27 cellular contexts compared by ENCODE assay signal in genomic region chr3:44721231-44722102, GRCh38. TPM values are rescaled to one million over a fixed set of nuclear protein-coding genes. Genes with fewer than 3 reads are reported as not detected.
DNase-seq lines count a peak whose midpoint lies in the region; FAIRE-seq and TF ChIP-seq lines count a peak whose summit lies in the region.
"Had no signal": no experiment of that assay in that cellular context is flagged by ENCODE, and none has a peak within 500 bp of the region (broad histone marks: within the 10 kb centered on the region; RNA-seq: fewer than 3 reads in every experiment).

No MANE protein-coding gene starts in this region.

- H3K4me3 Mint-ChIP-seq in astrocyte (ENCODE audit: unreplicated experiment): no peak overlapping the region
- H3K4me3 Mint-ChIP-seq: activated CD4-positive, alpha-beta T cell treated with anti-CD3 and anti-CD28 coated beads for 36 hours; activated naive CD8-positive, alpha-beta T cell treated with anti-CD3 and anti-CD28 coated beads, Interleukin-2, amount 10 ng/mL, durations not matched to agents 7 days and 5 days; H9; immature natural killer cell had no signal

- H3K27me3 Mint-ChIP-seq in astrocyte (ENCODE audit: low read depth, unreplicated experiment): no peaks in the 10 kb centered on the region
- H3K27me3 Mint-ChIP-seq: activated CD4-positive, alpha-beta T cell treated with anti-CD3 and anti-CD28 coated beads for 36 hours; activated naive CD8-positive, alpha-beta T cell treated with anti-CD3 and anti-CD28 coated beads, Interleukin-2, amount 10 ng/mL, durations not matched to agents 7 days and 5 days; naive B cell had no signal

- H3K27ac ChIP-seq in HEK293 (ENCODE audit: extremely low read depth, low read depth, low read length): no peak overlapping the region
- H3K27ac ChIP-seq in astrocyte (ENCODE audit: low read depth, low read length): no peak overlapping the region
- H3K27ac ChIP-seq in fibroblast of lung (ENCODE audit: insufficient read depth, low read length): no peak overlapping the region
- no peak overlapping the region for H3K27ac ChIP-seq in PC-9
- H3K27ac ChIP-seq: cardiac muscle cell, esophagus muscularis mucosa, heart right ventricle, lower lobe of right lung, tibial nerve had no signal

- H3F3A ChIP-seq in PC-9 (ENCODE audit: insufficient read depth, low read depth): peaks cover 5% of the 10 kb centered on the region; the same call in 1 of the 2 replicates

- H3K4me1 Mint-ChIP-seq in astrocyte (ENCODE audit: low read depth, unreplicated experiment): no peaks in the 10 kb centered on the region
- H3K4me1 Mint-ChIP-seq: activated CD4-positive, alpha-beta T cell treated with anti-CD3 and anti-CD28 coated beads for 36 hours; activated naive CD8-positive, alpha-beta T cell treated with anti-CD3 and anti-CD28 coated beads, Interleukin-2, amount 10 ng/mL, durations not matched to agents 7 days and 5 days; H9; immature natural killer cell had no signal

- no peaks in the 10 kb centered on the region for H4K20me1 ChIP-seq in astrocyte (ENCODE audit: insufficient read depth, low read length)
- no peaks in the 10 kb centered on the region for H4K20me1 ChIP-seq in fibroblast of lung (ENCODE audit: control insufficient read depth, extremely low read depth, insufficient read depth, low read length)
- H4K20me1 ChIP-seq in PC-9 (ENCODE audit: insufficient read depth): no peaks in the 10 kb centered on the region

- H3K9me3 ChIP-seq in HEK293 (ENCODE audit: control insufficient read depth, insufficient read depth, low read depth, low read length) (no peaks in the 10 kb centered on the region), astrocyte (ENCODE audit: insufficient read depth, low read depth, low read length) (peaks cover 66% of the 10 kb centered on the region), fibroblast of lung (ENCODE audit: control insufficient read depth, insufficient read depth, low read depth, low read length) (peaks cover 6% of the 10 kb centered on the region), skeletal muscle satellite cell (replicated peaks; ENCODE audit: low read length) (peaks cover 66% of the 10 kb centered on the region), PC-9 (ENCODE audit: insufficient read depth, low read depth) (peaks cover 52% of the 10 kb centered on the region)
- H3K9me3 ChIP-seq: BE2C had no signal

- intact Hi-C loops in head of caudate nucleus (cut with DNase I) (no loop called here), PC-9 (cut with micrococcal nuclease; ENCODE audit: unreplicated experiment) (no loop called here)

- CTCF ChIA-PET in HEK293 (lab: Yijun Ruan, JAX): interaction anchor here (0.7 kb wide), 1 partner anchor 193 kb away, joined by 3 read pairs; no protein-coding TSS in a partner anchor
- CTCF ChIA-PET in PC-9 (lab: Charles Lee): no interaction called here

- TF ChIP-seq CTCF in HEK293 (tag by site-specific recombination; IDR thresholded peaks at IDR 0.05): no peak
- TF ChIP-seq CTCF in astrocyte (IDR thresholded peaks at IDR 0.05; ENCODE audit: insufficient read depth, low read depth, low read length): no peak
- no peak for TF ChIP-seq CTCF in fibroblast of lung (conservative IDR thresholded peaks at IDR 0.05 in 1 of 2, IDR thresholded peaks at IDR 0.05 in 1 of 2; ENCODE audit: low read depth in 1 of 2, low read length in 2 of 2)
- no peak for TF ChIP-seq CTCF in PC-9 (conservative IDR thresholded peaks at IDR 0.05)

- H3K4me2 ChIP-seq in astrocyte (ENCODE audit: low read length): no peak overlapping the region
- H3K4me2 ChIP-seq in fibroblast of lung (ENCODE audit: extremely low read depth, insufficient read depth, low read length): no peak overlapping the region
- no peak overlapping the region for H3K4me2 ChIP-seq in skeletal muscle satellite cell (ENCODE audit: low read length)
- H3K4me2 ChIP-seq in PC-9: no peak overlapping the region

- H3K9me2 ChIP-seq in PC-9 (ENCODE audit: insufficient read depth): no peaks in the 10 kb centered on the region

- peaks cover 80% of the 10 kb centered on the region for H3K9me3 Mint-ChIP-seq in astrocyte (ENCODE audit: unreplicated experiment)

- H3K36me3 Mint-ChIP-seq in astrocyte (ENCODE audit: low read depth, unreplicated experiment): peaks cover 55% of the 10 kb centered on the region

- no peaks in the 10 kb centered on the region for H3K4me1 ChIP-seq in HEK293 (ENCODE audit: control insufficient read depth, insufficient read depth, low read length)
- no peaks in the 10 kb centered on the region for H3K4me1 ChIP-seq in astrocyte (ENCODE audit: insufficient read depth, low read length)
- H3K4me1 ChIP-seq in fibroblast of lung (ENCODE audit: control insufficient read depth, extremely low read depth, insufficient read depth, low read length): no peaks in the 10 kb centered on the region
- no peaks in the 10 kb centered on the region for H3K4me1 ChIP-seq in skeletal muscle satellite cell (ENCODE audit: control insufficient read depth, insufficient read depth, low read length)
- no peaks in the 10 kb centered on the region for H3K4me1 ChIP-seq in PC-9 (replicated peaks; ENCODE audit: insufficient read depth)
- H3K4me1 ChIP-seq: BE2C, esophagus muscularis mucosa, heart right ventricle, lower lobe of right lung, tibial nerve had no signal

- H3K4me3 ChIP-seq in HEK293 (ENCODE audit: low read depth, low read length) (no peak overlapping the region), astrocyte (ENCODE audit: insufficient read depth, low read depth, low read length) (no peak overlapping the region), fibroblast of lung (replicated peaks in 1 of 4; ENCODE audit: control extremely low read depth in 1 of 4, insufficient read depth in 1 of 4, low read depth in 3 of 4, low read length in 4 of 4) (no peak overlapping the region), skeletal muscle satellite cell (ENCODE audit: low read length) (peak overlapping the region; percentile 31), PC-9 (no peak overlapping the region)
- H3K4me3 ChIP-seq: cardiac muscle cell, esophagus muscularis mucosa, heart right ventricle, lower lobe of right lung, tibial nerve had no signal

- H3K9ac ChIP-seq in astrocyte (ENCODE audit: low read length) (no peak overlapping the region), fibroblast of lung (ENCODE audit: insufficient read depth, low read length) (no peak overlapping the region), skeletal muscle satellite cell (ENCODE audit: low read depth, low read length) (no peak overlapping the region)

- no peak overlapping the region for H3K27ac Mint-ChIP-seq in astrocyte (ENCODE audit: unreplicated experiment)
- H3K27ac Mint-ChIP-seq: activated CD4-positive, alpha-beta T cell treated with anti-CD3 and anti-CD28 coated beads for 36 hours; activated naive CD8-positive, alpha-beta T cell treated with anti-CD3 and anti-CD28 coated beads, Interleukin-2, amount 10 ng/mL, durations not matched to agents 7 days and 5 days; H9 had no signal

- H2AFZ ChIP-seq in astrocyte (ENCODE audit: low read depth, low read length) (no peak overlapping the region), fibroblast of lung (ENCODE audit: low read length) (no peak overlapping the region), PC-9 (no peak overlapping the region)

- H3K79me2 ChIP-seq in astrocyte (ENCODE audit: insufficient read depth, low read length) (no peaks in the 10 kb centered on the region), fibroblast of lung (ENCODE audit: control insufficient read depth, insufficient read depth, low read length) (no peaks in the 10 kb centered on the region), PC-9 (ENCODE audit: low read depth) (no peaks in the 10 kb centered on the region)

- POLR2A ChIA-PET in HEK293 (lab: Yijun Ruan, JAX): interaction anchor here (0.8 to 1.6 kb wide), 2 partner anchors 8 to 9 kb away, joined by 3 to 4 read pairs; partner anchors contain the start of genes ZNF501 and ZNF502
- POLR2A ChIA-PET in PC-9 (lab: Charles Lee; ENCODE audit: unreplicated experiment): no interaction called here

- H3K36me3 ChIP-seq in HEK293 (ENCODE audit: control insufficient read depth in 2 of 2, insufficient read depth in 1 of 2, low read length in 2 of 2) (peaks cover 0 to 12% of the 10 kb centered on the region in 2 experiments; a peak in 1 of 3 replicates), astrocyte (ENCODE audit: insufficient read depth, low read length) (peaks cover 28% of the 10 kb centered on the region), fibroblast of lung (ENCODE audit: control insufficient read depth, insufficient read depth, low read length) (no peaks in the 10 kb centered on the region), skeletal muscle satellite cell (ENCODE audit: insufficient read depth, low read length) (peaks cover 51% of the 10 kb centered on the region), PC-9 (ENCODE audit: low read depth) (peaks cover 7% of the 10 kb centered on the region; the same call in 1 of the 2 replicates)
- H3K36me3 ChIP-seq: cardiac muscle cell had no signal

- no peak for FAIRE-seq in astrocyte (lab: Jason Lieb, UNC)
- FAIRE-seq: GM12891, TTC549 had no signal

- no TSS peak for BruUV-seq in PC-9 (replicated peaks; lab: Mats Ljungman, UMichigan)

- H3K27me3 ChIP-seq in astrocyte (ENCODE audit: insufficient read depth, low read length) (no peaks in the 10 kb centered on the region), fibroblast of lung (ENCODE audit: control insufficient read depth, insufficient read depth, low read length) (no peaks in the 10 kb centered on the region), skeletal muscle satellite cell (ENCODE audit: control insufficient read depth, insufficient read depth, low read length) (no peaks in the 10 kb centered on the region), PC-9 (ENCODE audit: insufficient read depth, low read depth) (no peaks in the 10 kb centered on the region)
- H3K27me3 ChIP-seq: BE2C, cardiac muscle cell, esophagus muscularis mucosa, heart right ventricle, tibial nerve had no signal

- peak; percentile 13 for DNase-seq in astrocyte (ENCODE audit: low read depth)
- DNase-seq in fibroblast of lung (ENCODE audit: low read depth in 2 of 2): peak; percentile 20 to 33
- DNase-seq in head of caudate nucleus: no peak
- DNase-seq in PC-9: no peak
- DNase-seq in activated T-cell treated with anti-CD3 and anti-CD28 coated beads for 4 hours: no peak
- DNase-seq: activated CD4-positive, alpha-beta T cell treated with anti-CD3 and anti-CD28 coated beads for 36 hours; activated naive CD8-positive, alpha-beta T cell treated with anti-CD3 and anti-CD28 coated beads, Interleukin-2, amount 10 ng/mL, durations not matched to agents 7 days and 5 days; BE2C; GF-D8; H9; heart right ventricle; immature natural killer cell; KG1; lower lobe of right lung; MV-4-11; naive B cell; NCI-H1930; NCI-H510A; right cardiac atrium; stimulated activated naive CD4-positive, alpha-beta T cell had no signal

RNA-seq across cellular contexts. Expression of gene ZNF501, which starts 8.0 kb away (rescaled TPM):
- total RNA-seq in astrocyte (1.2 and 2.2 TPM in 2 replicates), fibroblast of lung (11.3 and 16.0 TPM in 2 replicates), PC-9 (2021) (2.6 and 3.9 TPM in 2 replicates)
- 3.2 and 3.7 TPM in 2 replicates for polyA plus RNA-seq in fibroblast of lung
- 2.7 and 3.0 TPM in 2 replicates for polyA plus RNA-seq in fibroblast of lung (2012)
- 2.4 TPM in 1 of 2 replicates, not detected in the other for polyA minus RNA-seq in fibroblast of lung (ENCODE audit: low replicate concordance)
- 5.7 and 6.1 TPM in 2 replicates for total RNA-seq in skeletal muscle satellite cell (2012; rRNA removed)

RNA-seq across cellular contexts. Expression of gene ZNF502, which starts 9.0 kb away (rescaled TPM):
- 1.9 and 2.2 TPM in 2 replicates for total RNA-seq in astrocyte
- 5.4 and 6.1 TPM in 2 replicates for total RNA-seq in fibroblast of lung
- polyA plus RNA-seq in fibroblast of lung: 3.1 and 4.2 TPM in 2 replicates
- 2.2 and 2.8 TPM in 2 replicates for polyA plus RNA-seq in fibroblast of lung (2012)
- polyA minus RNA-seq in fibroblast of lung (ENCODE audit: low replicate concordance): 0.56 TPM in 1 of 2 replicates, not detected in the other
- total RNA-seq in skeletal muscle satellite cell (2012; rRNA removed): 3.9 and 4.8 TPM in 2 replicates
- 2.1 and 2.8 TPM in 2 replicates for total RNA-seq in PC-9 (2021)
- total RNA-seq: H9 had no signal

RNA-seq across cellular contexts. Expression of gene KIAA1143, which starts 40.0 kb away (rescaled TPM):
- total RNA-seq in astrocyte (17.8 and 19.5 TPM in 2 replicates), fibroblast of lung (18.3 and 20.0 TPM in 2 replicates), PC-9 (2021) (17.8 and 34.4 TPM in 2 replicates)
- polyA plus RNA-seq in fibroblast of lung: 16.0 and 18.9 TPM in 2 replicates
- 12.6 and 18.3 TPM in 2 replicates for polyA plus RNA-seq in fibroblast of lung (2012)
- 4.4 and 5.6 TPM in 2 replicates for polyA minus RNA-seq in fibroblast of lung (ENCODE audit: low replicate concordance)
- 18.3 and 19.5 TPM in 2 replicates for total RNA-seq in skeletal muscle satellite cell (2012; rRNA removed)

RNA-seq across cellular contexts. Expression of gene KIF15, which starts 40.1 kb away (rescaled TPM):
- total RNA-seq in astrocyte (0.82 and 1.5 TPM in 2 replicates), fibroblast of lung (2.1 and 3.8 TPM in 2 replicates), PC-9 (2021) (16.5 and 25.8 TPM in 2 replicates)
- 3.1 and 9.4 TPM in 2 replicates for polyA plus RNA-seq in fibroblast of lung
- polyA plus RNA-seq in fibroblast of lung (2012): 2.0 and 7.4 TPM in 2 replicates
- 0.24 and 2.0 TPM in 2 replicates for polyA minus RNA-seq in fibroblast of lung (ENCODE audit: low replicate concordance)
- 6.8 and 7.0 TPM in 2 replicates for total RNA-seq in skeletal muscle satellite cell (2012; rRNA removed)

Comparison
In these comparisons a context has a peak if more than half of its experiments do, and no peak if none do; other contexts are left out.
1. DNase-seq: peak in astrocyte (single experiment) and fibroblast of lung (2 of 2); none in head of caudate nucleus (0 of 42), PC-9 (0 of 2) and activated T-cell treated with anti-CD3 and anti-CD28 coated beads for 4 hours (single experiment).